9 cellular contexts compared by ENCODE assay signal in the genomic region with DNA sequence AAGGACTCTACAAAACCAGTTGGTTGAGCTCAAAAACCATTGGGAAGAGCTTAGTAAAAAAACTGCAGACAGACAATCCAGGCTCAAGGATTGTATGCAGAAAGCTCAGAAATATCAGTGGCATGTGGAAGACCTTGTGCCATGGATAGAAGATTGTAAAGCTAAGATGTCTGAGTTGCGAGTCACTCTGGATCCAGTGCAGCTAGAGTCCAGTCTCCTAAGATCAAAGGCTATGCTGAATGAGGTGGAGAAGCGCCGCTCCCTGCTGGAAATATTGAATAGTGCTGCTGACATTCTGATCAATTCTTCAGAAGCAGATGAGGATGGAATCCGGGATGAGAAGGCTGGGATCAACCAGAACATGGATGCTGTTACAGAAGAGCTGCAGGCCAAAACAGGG.
DNase-seq lines count a peak whose midpoint lies in the region; ATAC-seq and TF ChIP-seq lines count a peak whose summit lies in the region.
"Had no signal": no experiment of that assay in that cellular context is flagged by ENCODE, and none has a peak within 500 bp of the region (broad histone marks: within the 10 kb centered on the region; RNA-seq: fewer than 3 reads in every experiment).

No MANE protein-coding gene starts in this region.

- TF ChIP-seq RAD21 in IMR-90 (IDR thresholded peaks at IDR 0.05; ENCODE audit: low read length): peak; percentile 59

- peaks cover 35% of the 10 kb centered on the region for H3K79me2 ChIP-seq in mammary epithelial cell (ENCODE audit: insufficient read depth, low read length)

- H2BK20ac ChIP-seq in IMR-90 (ENCODE audit: low read depth, low read length): peak overlapping the region; percentile 44

- H3K4me1 ChIP-seq in CD8-positive, alpha-beta T cell (ENCODE audit: insufficient read depth, low read length): no peaks in the 10 kb centered on the region
- H3K4me1 ChIP-seq in IMR-90 (ENCODE audit: control insufficient read depth, insufficient read depth, low read length) (peaks cover 20% of the 10 kb centered on the region), mammary epithelial cell (ENCODE audit: insufficient read depth, low read length) (peaks cover 28% of the 10 kb centered on the region), muscle layer of duodenum (ENCODE audit: control insufficient read depth in 1 of 2, insufficient read depth in 2 of 2, low read length in 2 of 2) (peaks cover 11 to 30% of the 10 kb centered on the region in 2 donors)

- no peak for ATAC-seq in CD8-positive, alpha-beta T cell
- ATAC-seq in IMR-90 (ENCODE audit: low read depth) (peak; percentile 78), HG03432 (IDR thresholded peaks at IDR 0.05; ENCODE audit: unreplicated experiment) (no peak)

- peak overlapping the region; percentile 19 for H3K27ac Mint-ChIP-seq in CD8-positive, alpha-beta T cell

- dilution Hi-C loops in IMR-90 (cut with HindIII; ENCODE audit: low sequenced_read_pairs, unreplicated experiment): no loop called here
- dilution Hi-C loops in mammary epithelial cell (cut with HindIII; ENCODE audit: low sequenced_read_pairs): no loop called here

- H2BK15ac ChIP-seq in IMR-90 (ENCODE audit: low read depth, low read length): peak overlapping the region; percentile 73; the same call in 1 of the 3 replicates

- peak overlapping the region; percentile 79 for H3K4ac ChIP-seq in IMR-90 (ENCODE audit: low read depth, low read length)

- peaks cover 81% of the 10 kb centered on the region for H3K36me3 Mint-ChIP-seq in CD8-positive, alpha-beta T cell

- CTCF ChIA-PET in CD8-positive, alpha-beta T cell (lab: Charles Lee): interaction anchor here (0.6 to 4.6 kb wide), 7 partner anchors 10 to 296 kb away, joined by 3 to 26 read pairs (median 4); no protein-coding TSS in a partner anchor
- CTCF ChIA-PET in IMR-90 (lab: Yijun Ruan, JAX): interaction anchor here (0.6 to 2.5 kb wide), 9 partner anchors 11 to 289 kb away, joined by 3 to 32 read pairs (median 4); no protein-coding TSS in a partner anchor
- CTCF ChIA-PET in mammary epithelial cell (lab: Charles Lee; ENCODE audit: low non-redundant PET): interaction anchor here (0.9 to 1.8 kb wide), 2 partner anchors 23 to 446 kb away, joined by 6 to 11 read pairs; a partner anchor contains a TSS

- BruUV-seq in IMR-90 (replicated peaks; lab: Mats Ljungman, UMichigan) (TSS peak; percentile 88), mammary epithelial cell (replicated peaks; lab: Mats Ljungman, UMichigan) (TSS peak; percentile 68)

- peaks cover 15% of the 10 kb centered on the region; the same call in 1 of the 2 replicates for H4K20me1 ChIP-seq in IMR-90 (ENCODE audit: insufficient read depth, low read length)
- no peaks in the 10 kb centered on the region for H4K20me1 ChIP-seq in mammary epithelial cell (ENCODE audit: insufficient read depth, low read length)

- H3K4me2 ChIP-seq in IMR-90 (ENCODE audit: low read depth, low read length) (peak overlapping the region; percentile 43), mammary epithelial cell (ENCODE audit: insufficient read depth, low read depth, low read length) (no peak overlapping the region)

- peaks cover 16% of the 10 kb centered on the region for H3K9me1 ChIP-seq in IMR-90 (ENCODE audit: insufficient read depth, low read length)

- H3K36me3 ChIP-seq in CD8-positive, alpha-beta T cell (ENCODE audit: insufficient read depth, low read length): peaks cover 38% of the 10 kb centered on the region
- H3K36me3 ChIP-seq in IMR-90 (ENCODE audit: control insufficient read depth, insufficient read depth, low read length): peaks cover 20% of the 10 kb centered on the region
- H3K36me3 ChIP-seq in mammary epithelial cell (ENCODE audit: insufficient read depth, low read length): peaks cover 21% of the 10 kb centered on the region
- peaks cover 37 to 41% of the 10 kb centered on the region in 2 donors for H3K36me3 ChIP-seq in muscle layer of duodenum (ENCODE audit: control insufficient read depth in 1 of 2, insufficient read depth in 2 of 2, low read length in 2 of 2)

- no peak overlapping the region; the same call in 1 of the 2 replicates for H4K5ac ChIP-seq in IMR-90 (ENCODE audit: low read depth, low read length)

- no peak overlapping the region for H3K4me3 Mint-ChIP-seq in CD8-positive, alpha-beta T cell

- H2AK5ac ChIP-seq in IMR-90 (ENCODE audit: low read depth, low read length): peak overlapping the region; percentile 87; the same call in 1 of the 2 replicates

- H3K4me1 Mint-ChIP-seq in CD8-positive, alpha-beta T cell (ENCODE audit: low read depth): peaks cover 18% of the 10 kb centered on the region

- peak overlapping the region; percentile 80 for H2BK120ac ChIP-seq in IMR-90 (ENCODE audit: low read depth, low read length)

- in situ Hi-C loops in IMR-90 (cut with MboI; ENCODE audit: low sequenced_read_pairs): no loop called here
- in situ Hi-C loops in mammary epithelial cell (cut with MboI; ENCODE audit: low sequenced_read_pairs in 2 of 2): no loop called here

- H3K9ac ChIP-seq in IMR-90 (ENCODE audit: low read depth, low read length): no peak overlapping the region
- H3K9ac ChIP-seq in mammary epithelial cell (ENCODE audit: insufficient read depth, low read length): no peak overlapping the region

- intact Hi-C loops in CD8-positive, alpha-beta T cell (cut with DNase I, micrococcal nuclease): no loop called here
- intact Hi-C loops in IMR-90 (cut with micrococcal nuclease) (loop anchor here (1.0 kb wide), 1 partner anchor 24 kb away; no protein-coding TSS in a partner anchor), mammary epithelial cell (cut with micrococcal nuclease) (loop anchor here (2.0 kb wide), 1 partner anchor 23 kb away; no protein-coding TSS in a partner anchor)

- WGBS in IMR-90 (ENCODE audit: extremely low coverage in 2 of 2, insufficient read length in 1 of 2), 2 experiments: 71% methylated on average over 4 of the region's 4 CpGs; no CpG with 5 or more reads in 1 of the 2 experiments
- 76% methylated on average over 4 of the region's 4 CpGs for WGBS in mammary epithelial cell (ENCODE audit: low coverage, missing lambda C conversion rate)

- no peak for DNase-seq in CD8-positive, alpha-beta T cell
- DNase-seq in IMR-90 (peak; percentile 94), mammary epithelial cell (peak; percentile 62), NCI-H510A treated with DMSO at 0.1 percent for 48 hours (lab: John Stamatoyannopoulos, UW) (no peak), retina (no peak), OCI-M2 (lab: John Stamatoyannopoulos, UW; ENCODE audit: unreplicated experiment) (no peak)
- DNase-seq: activated CD4-positive, alpha-beta T cell treated with anti-CD3 and anti-CD28 coated beads, Interleukin-2, amount 50 U/mL, for 1 hour had no signal

- no peaks in the 10 kb centered on the region for H3K9me3 Mint-ChIP-seq in CD8-positive, alpha-beta T cell

- H3K27ac ChIP-seq in CD8-positive, alpha-beta T cell (ENCODE audit: low read depth, low read length): no peak overlapping the region
- H3K27ac ChIP-seq in IMR-90 (ENCODE audit: insufficient read depth, low read length) (peak overlapping the region; percentile 59), mammary epithelial cell (ENCODE audit: insufficient read depth, low read depth, low read length) (no peak overlapping the region), muscle layer of duodenum (ENCODE audit: low read length) (peak overlapping the region; percentile 57)

- peak overlapping the region; percentile 1 to 63; a peak in 2 of 4 replicates for H4K8ac ChIP-seq in IMR-90 (ENCODE audit: low read depth in 2 of 2, low read length in 2 of 2)

- POLR2A ChIA-PET in CD8-positive, alpha-beta T cell (lab: Charles Lee): no interaction called here
- POLR2A ChIA-PET in IMR-90 (lab: Charles Lee; ENCODE audit: unreplicated experiment): no interaction called here

- H3K23ac ChIP-seq in IMR-90 (ENCODE audit: low read depth, low read length): peak overlapping the region; percentile 4; the same call in 1 of the 2 replicates

- no peaks in the 10 kb centered on the region for H3K27me3 ChIP-seq in CD8-positive, alpha-beta T cell (ENCODE audit: insufficient read depth, low read length)
- H3K27me3 ChIP-seq in IMR-90 (ENCODE audit: control insufficient read depth, insufficient read depth, low read length) (no peaks in the 10 kb centered on the region), mammary epithelial cell (ENCODE audit: insufficient read depth, low read length) (no peaks in the 10 kb centered on the region), muscle layer of duodenum (ENCODE audit: low read depth, low read length) (no peaks in the 10 kb centered on the region)

- H3K14ac ChIP-seq in IMR-90 (replicated peaks; ENCODE audit: low read depth, low read length): 0 out of 2 replicates have a peak overlapping the region, but pooled peaks have one; percentile 55

- peaks cover 15 to 47% of the 10 kb centered on the region in 2 experiments for H3K79me1 ChIP-seq in IMR-90 (ENCODE audit: low read depth in 1 of 2, low read length in 2 of 2)

- no peak for TF ChIP-seq POLR2A in IMR-90 (IDR thresholded peaks at IDR 0.05; ENCODE audit: low read depth, low read length)

- H2AK9ac ChIP-seq in IMR-90 (replicated peaks; ENCODE audit: low read depth, low read length, poor library complexity): no peak overlapping the region

- no peak for TF ChIP-seq CTCF in CD8-positive, alpha-beta T cell (IDR thresholded peaks at IDR 0.05)
- peak; percentile 53 for TF ChIP-seq CTCF in IMR-90 (conservative IDR thresholded peaks at IDR 0.05; ENCODE audit: low read depth, low read length)
- peak; percentile 30 to 43 for TF ChIP-seq CTCF in mammary epithelial cell (conservative IDR thresholded peaks at IDR 0.05 in 1 of 2, IDR thresholded peaks at IDR 0.05 in 1 of 2; ENCODE audit: extremely low read depth in 1 of 2, insufficient read depth in 1 of 2, low read depth in 1 of 2, low read length in 2 of 2)

- no peaks in the 10 kb centered on the region for H3K27me3 Mint-ChIP-seq in CD8-positive, alpha-beta T cell (ENCODE audit: low read depth)

- no peaks in the 10 kb centered on the region for H3K9me3 ChIP-seq in CD8-positive, alpha-beta T cell (ENCODE audit: low read length)
- H3K9me3 ChIP-seq in IMR-90 (ENCODE audit: control insufficient read depth, insufficient read depth, low read length): no peaks in the 10 kb centered on the region
- H3K9me3 ChIP-seq in mammary epithelial cell (replicated peaks; ENCODE audit: insufficient read depth, low read length): no peaks in the 10 kb centered on the region
- H3K9me3 ChIP-seq in muscle layer of duodenum (ENCODE audit: control insufficient read depth in 1 of 2, low read length in 2 of 2): no peaks in the 10 kb centered on the region

- peak overlapping the region; percentile 81 for H2BK5ac ChIP-seq in IMR-90 (ENCODE audit: low read depth, low read length, poor library complexity, severe bottlenecking)

- H3K18ac ChIP-seq in IMR-90 (ENCODE audit: low read depth, low read length): peak overlapping the region; percentile 37; the same call in 1 of the 2 replicates

- H4K91ac ChIP-seq in IMR-90 (ENCODE audit: insufficient read depth, low read depth, low read length): peak overlapping the region; percentile 67

- no peak overlapping the region for H3K4me3 ChIP-seq in CD8-positive, alpha-beta T cell (ENCODE audit: low read depth, low read length)
- no peak overlapping the region for H3K4me3 ChIP-seq in IMR-90 (ENCODE audit: insufficient read depth, low read depth, low read length)
- H3K4me3 ChIP-seq in mammary epithelial cell (replicated peaks in 1 of 3; ENCODE audit: insufficient read depth in 1 of 3, low read depth in 2 of 3, low read length in 3 of 3): no peak overlapping the region
- H3K4me3 ChIP-seq in muscle layer of duodenum (ENCODE audit: low read depth in 1 of 2, low read length in 2 of 2): no peak overlapping the region

- H3K56ac ChIP-seq in IMR-90 (ENCODE audit: extremely low read depth, insufficient read depth, low read length): peak overlapping the region; percentile 49; the same call in 1 of the 2 replicates

- H2AFZ ChIP-seq in IMR-90 (replicated peaks; ENCODE audit: low read length, poor library complexity) (no peak overlapping the region), mammary epithelial cell (ENCODE audit: low read depth, low read length) (no peak overlapping the region)

Comparison
In these comparisons a context has a peak if more than half of its experiments do, and no peak if none do; other contexts are left out.
1. DNase-seq: peak in IMR-90 (single experiment) and mammary epithelial cell (single experiment); none in CD8-positive, alpha-beta T cell (0 of 7), NCI-H510A treated with DMSO at 0.1 percent for 48 hours (single experiment), retina (single experiment) and OCI-M2 (single experiment).
2. H3K27ac ChIP-seq: peak in IMR-90 (single experiment) and muscle layer of duodenum (single experiment); none in CD8-positive, alpha-beta T cell (single experiment) and mammary epithelial cell (single experiment).
3. intact Hi-C loops: an anchor here in IMR-90 (1.0 kb wide) and mammary epithelial cell (2.0 kb wide); none called in CD8-positive, alpha-beta T cell.